Comparison of ENCODE assay signal across 11 cellular contexts in the genomic region with DNA sequence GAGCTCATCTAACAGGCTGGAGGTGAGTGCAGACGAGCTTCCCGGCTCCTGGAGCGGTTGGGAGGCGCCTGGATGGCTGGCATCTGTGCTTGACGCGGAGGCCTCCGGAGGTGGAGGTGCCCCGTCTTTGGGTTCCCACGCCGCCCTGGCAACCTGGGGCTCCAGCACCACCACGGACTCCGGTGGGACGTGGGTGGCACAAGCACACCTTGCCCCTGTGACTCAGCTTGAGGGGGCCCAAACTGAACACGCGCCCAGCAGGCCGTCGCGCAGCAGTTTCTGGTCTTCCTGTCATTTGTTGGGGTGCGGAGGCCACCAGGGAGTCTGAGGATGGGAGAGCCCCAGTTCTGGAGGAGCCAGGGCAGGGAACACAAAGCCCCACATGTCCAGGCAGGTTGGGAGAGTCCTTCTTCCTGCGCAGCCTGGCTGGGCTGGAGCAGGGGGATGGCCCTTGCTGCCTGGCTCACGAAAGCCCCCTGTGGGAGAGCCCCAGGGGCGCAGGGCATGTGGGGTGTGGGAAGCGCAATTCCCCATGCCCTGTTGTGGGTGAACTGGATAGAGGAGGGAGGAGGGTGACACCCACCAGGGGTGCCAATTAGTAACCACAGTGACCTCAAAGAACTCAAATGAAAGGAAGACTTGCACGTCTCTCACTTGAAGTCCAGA.
DNase-seq lines count a peak whose midpoint lies in the region; ATAC-seq lines count a peak whose summit lies in the region.
"Had no signal": no experiment of that assay in that cellular context is flagged by ENCODE, and none has a peak within 500 bp of the region (broad histone marks: within the 10 kb centered on the region; RNA-seq: fewer than 3 reads in every experiment).

No MANE protein-coding gene starts in this region.

- H3K27ac Mint-ChIP-seq in effector memory CD8-positive, alpha-beta T cell, result no peak overlapping the region
- H3K27ac Mint-ChIP-seq: IgD-negative memory B cell, nephron progenitor cell had no signal

- H3K4me3 Mint-ChIP-seq in effector memory CD8-positive, alpha-beta T cell, result peak overlapping the region in 1 of 2 donors; percentile 66
- H3K4me3 Mint-ChIP-seq: nephron progenitor cell had no signal

- peaks cover 19 to 28% of the 10 kb centered on the region in 2 donors for H3K9me3 Mint-ChIP-seq in effector memory CD8-positive, alpha-beta T cell

- no peaks in the 10 kb centered on the region for H3K27me3 Mint-ChIP-seq in effector memory CD8-positive, alpha-beta T cell
- H3K27me3 Mint-ChIP-seq: IgD-negative memory B cell had no signal

- peak; percentile 54 for ATAC-seq in GM18868 (IDR thresholded peaks at IDR 0.05; ENCODE audit: unreplicated experiment)
- peak; percentile 50 for ATAC-seq in HG03095 (IDR thresholded peaks at IDR 0.05; ENCODE audit: unreplicated experiment)
- ATAC-seq in effector memory CD8-positive, alpha-beta T cell (replicated peaks), result peak; percentile 50
- ATAC-seq in sciatic nerve, result peak; percentile 51
- ATAC-seq in GM21619 (IDR thresholded peaks at IDR 0.05; ENCODE audit: unreplicated experiment), result no peak

- peak; percentile 33 to 35 (median 35) for DNase-seq in effector memory CD8-positive, alpha-beta T cell
- peak; percentile 63 for DNase-seq in sciatic nerve (ENCODE audit: low spot score)
- DNase-seq in RKO (ENCODE audit: low spot score), result no peak
- DNase-seq in DMS79 treated with DMSO at 0.1 percent for 48 hours (lab: John Stamatoyannopoulos, UW), result no peak
- DNase-seq: brain microvascular endothelial cell, HCEC 1CT, nephron progenitor cell had no signal

- H3K4me1 Mint-ChIP-seq in effector memory CD8-positive, alpha-beta T cell (ENCODE audit: low read depth in 2 of 2), result peaks cover 2 to 3% of the 10 kb centered on the region in 2 donors
- H3K4me1 Mint-ChIP-seq: nephron progenitor cell had no signal

- H3K36me3 Mint-ChIP-seq in effector memory CD8-positive, alpha-beta T cell (ENCODE audit: insufficient read depth), result no peaks in the 10 kb centered on the region

- intact Hi-C loops in sciatic nerve (cut with DNase I), result no loop called here

Comparison
In these comparisons a context has a peak if more than half of its experiments do, and no peak if none do; other contexts are left out.
1. DNase-seq: peak in effector memory CD8-positive, alpha-beta T cell (3 of 3) and sciatic nerve (single experiment); none in RKO (single experiment) and DMS79 treated with DMSO at 0.1 percent for 48 hours (single experiment).